ENCODE assay signal across 12 cellular contexts in the genomic region with DNA sequence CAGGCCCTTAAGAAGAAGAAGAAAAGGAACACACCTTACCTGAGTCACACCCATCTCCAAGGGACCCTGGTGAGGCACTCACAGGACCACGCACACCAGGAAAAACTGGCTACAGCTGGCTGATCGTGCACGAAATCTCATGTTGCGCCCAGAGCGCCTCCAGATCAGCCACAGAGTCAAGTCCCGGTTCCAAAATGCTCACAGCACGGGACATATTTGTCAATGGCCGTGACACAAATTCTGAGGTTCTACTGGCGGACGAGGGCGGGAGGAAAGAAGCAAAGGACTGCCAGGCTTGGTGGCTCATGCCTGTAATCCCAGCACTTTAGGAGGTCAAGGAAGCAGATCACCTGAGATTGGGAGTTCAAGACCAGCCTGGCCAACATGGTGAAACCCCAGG. TPM values are rescaled to one million over a fixed set of nuclear protein-coding genes. Genes with fewer than 3 reads are reported as not detected.
DNase-seq lines count a peak whose midpoint lies in the region; ATAC-seq and TF ChIP-seq lines count a peak whose summit lies in the region.
"Had no signal": no experiment of that assay in that cellular context is flagged by ENCODE, and none has a peak within 500 bp of the region (broad histone marks: within the 10 kb centered on the region; RNA-seq: fewer than 3 reads in every experiment).

No MANE protein-coding gene starts in this region.

- H3K4me3 Mint-ChIP-seq in activated CD4-positive, alpha-beta T cell treated with anti-CD3 and anti-CD28 coated beads for 36 hours, result peak overlapping the region; percentile 71
- peak overlapping the region; percentile 76 for H3K4me3 Mint-ChIP-seq in endothelial cell (ENCODE audit: unreplicated experiment)

- H3K27me3 ChIP-seq in Peyer's patch, result no peaks in the 10 kb centered on the region
- H3K27me3 ChIP-seq: right atrium auricular region had no signal

- no peak for DNase-seq in activated CD4-positive, alpha-beta T cell treated with anti-CD3 and anti-CD28 coated beads for 36 hours
- no peak for DNase-seq in activated CD4-positive, alpha-beta T cell treated with anti-CD3 and anti-CD28 coated beads, Interleukin-2, amount 50 U/mL, for 48 hours
- no peak for DNase-seq in Peyer's patch
- no peak for DNase-seq in endothelial cell (ENCODE audit: low spot score)
- DNase-seq in NCI-H187 treated with DMSO at 0.1 percent for 48 hours (lab: John Stamatoyannopoulos, UW), result no peak
- DNase-seq: NCI-H1694 treated with DMSO at 0.1 percent for 48 hours, T1000 had no signal

- no peak overlapping the region for H3K4me3 ChIP-seq in Peyer's patch
- H3K4me3 ChIP-seq in skin epidermis, result no peak overlapping the region
- H3K4me3 ChIP-seq: right atrium auricular region had no signal

- intact Hi-C loops in activated CD4-positive, alpha-beta T cell treated with anti-CD3 and anti-CD28 coated beads for 36 hours (cut with DNase I, micrococcal nuclease), result loop anchor here (1.0 kb wide), 2 partner anchors 10 to 21 kb away; a partner anchor contains a TSS

- peak overlapping the region; percentile 89 for H3K27ac Mint-ChIP-seq in activated CD4-positive, alpha-beta T cell treated with anti-CD3 and anti-CD28 coated beads for 36 hours
- H3K27ac Mint-ChIP-seq in endothelial cell (ENCODE audit: unreplicated experiment), result peak overlapping the region; percentile 48

- peak overlapping the region in 3 of 4 donors; percentile 69 to 79 (median 72) for H3K27ac ChIP-seq in Peyer's patch
- H3K27ac ChIP-seq in skin epidermis, result peak overlapping the region in 20 of 21 experiments; percentile 13 to 92 (median 81)

- TF ChIP-seq POLR2A in Peyer's patch (IDR thresholded peaks at IDR 0.05), result no peak
- no peak for TF ChIP-seq POLR2A in GM18505 (IDR thresholded peaks at IDR 0.05; ENCODE audit: borderline replicate concordance, extremely low read depth, insufficient read depth, insufficient read length)

- no peak for TF ChIP-seq CTCF in Peyer's patch (IDR thresholded peaks at IDR 0.05)
- TF ChIP-seq CTCF in endothelial cell (IDR thresholded peaks at IDR 0.05; ENCODE audit: unreplicated experiment), result no peak

- POLR2A ChIA-PET in activated CD4-positive, alpha-beta T cell treated with anti-CD3 and anti-CD28 coated beads for 36 hours (lab: Charles Lee), result no interaction called here

- H3K27me3 Mint-ChIP-seq in activated CD4-positive, alpha-beta T cell treated with anti-CD3 and anti-CD28 coated beads for 36 hours, result no peaks in the 10 kb centered on the region
- H3K27me3 Mint-ChIP-seq in endothelial cell (ENCODE audit: unreplicated experiment), result peaks cover 12% of the 10 kb centered on the region
- H3K27me3 Mint-ChIP-seq: dendritic cell treated with granulocyte-macrophage colony-stimulating factor and Interleukin-4, amounts not matched to agents 40 ng/mL and 50 ng/mL, for 4 days had no signal

- H3K4me1 Mint-ChIP-seq in activated CD4-positive, alpha-beta T cell treated with anti-CD3 and anti-CD28 coated beads for 36 hours, result peaks cover 68% of the 10 kb centered on the region
- H3K4me1 Mint-ChIP-seq in endothelial cell (ENCODE audit: unreplicated experiment), result peaks cover 33% of the 10 kb centered on the region

- peaks cover 6% of the 10 kb centered on the region for H3K36me3 Mint-ChIP-seq in activated CD4-positive, alpha-beta T cell treated with anti-CD3 and anti-CD28 coated beads for 36 hours (ENCODE audit: low read depth)
- H3K36me3 Mint-ChIP-seq in endothelial cell (ENCODE audit: low read depth, unreplicated experiment), result peaks cover 12% of the 10 kb centered on the region

- peaks cover 0 to 5% (median 0%) of the 10 kb centered on the region in 3 donors for H3K36me3 ChIP-seq in Peyer's patch
- H3K36me3 ChIP-seq: right atrium auricular region had no signal

- H3K4me1 ChIP-seq in Peyer's patch, result peaks cover 12 to 65% (median 42%) of the 10 kb centered on the region in 4 donors

- no peaks in the 10 kb centered on the region for H3K9me3 ChIP-seq in Peyer's patch
- H3K9me3 ChIP-seq: right atrium auricular region had no signal

- no peaks in the 10 kb centered on the region for H3K9me3 Mint-ChIP-seq in activated CD4-positive, alpha-beta T cell treated with anti-CD3 and anti-CD28 coated beads for 36 hours (ENCODE audit: low read depth)
- H3K9me3 Mint-ChIP-seq in endothelial cell (ENCODE audit: unreplicated experiment), result no peaks in the 10 kb centered on the region
- H3K9me3 Mint-ChIP-seq: dendritic cell treated with granulocyte-macrophage colony-stimulating factor and Interleukin-4, amounts not matched to agents 40 ng/mL and 50 ng/mL, for 4 days had no signal

- CTCF ChIA-PET in activated CD4-positive, alpha-beta T cell treated with anti-CD3 and anti-CD28 coated beads for 36 hours (lab: Charles Lee), result interaction anchor here (0.7 to 2.1 kb wide), 3 partner anchors 9 to 413 kb away, joined by 3 to 13 read pairs (median 3); a partner anchor contains a TSS

- ATAC-seq in activated CD4-positive, alpha-beta T cell treated with anti-CD3 and anti-CD28 coated beads for 36 hours, result no peak
- ATAC-seq in HG03520 (IDR thresholded peaks at IDR 0.05; ENCODE audit: unreplicated experiment), result no peak
- ATAC-seq in GM18505 (IDR thresholded peaks at IDR 0.05; ENCODE audit: unreplicated experiment), result no peak

RNA-seq across cellular contexts. Expression of a gene that starts 21.5 kb away (rescaled TPM):
- total RNA-seq in activated CD4-positive, alpha-beta T cell treated with anti-CD3 and anti-CD28 coated beads for 36 hours, result 10 to 100 TPM; 42.0 to 46.8 TPM
- 100 to 1,000 TPM in 1 of 4 donors, 10 to 100 TPM in 3; 69.3 to 102 (median 73.9) TPM for total RNA-seq in Peyer's patch
- 128 TPM for total RNA-seq in endothelial cell (ENCODE audit: unreplicated experiment)

RNA-seq across cellular contexts. Expression of a gene that starts 23.6 kb away (rescaled TPM):
- total RNA-seq in activated CD4-positive, alpha-beta T cell treated with anti-CD3 and anti-CD28 coated beads for 36 hours, result 10 to 100 TPM; 77.0 to 78.9 TPM
- total RNA-seq in Peyer's patch (10 to 100 TPM in 3 of 4 donors, 1 to 10 TPM in 1; 7.5 to 66.8 (median 14.4) TPM), endothelial cell (ENCODE audit: unreplicated experiment) (29.8 TPM)

RNA-seq across cellular contexts. Expression of a gene that starts 35.5 kb away (rescaled TPM):
- 10 to 100 TPM; 12.6 to 18.0 TPM for total RNA-seq in activated CD4-positive, alpha-beta T cell treated with anti-CD3 and anti-CD28 coated beads for 36 hours
- total RNA-seq in Peyer's patch, result 10 to 100 TPM in 3 of 4 donors, 1 to 10 TPM in 1; 8.3 to 26.1 (median 20.8) TPM
- 18.3 TPM for total RNA-seq in endothelial cell (ENCODE audit: unreplicated experiment)

RNA-seq across cellular contexts. Expression of a gene that starts 40.3 kb away (rescaled TPM):
- 10 to 100 TPM; 11.0 to 11.5 TPM for total RNA-seq in activated CD4-positive, alpha-beta T cell treated with anti-CD3 and anti-CD28 coated beads for 36 hours
- total RNA-seq in Peyer's patch (100 to 1,000 TPM in 3 of 4 donors, 10 to 100 TPM in 1; 90.8 to 227 (median 134) TPM), endothelial cell (ENCODE audit: unreplicated experiment) (66.2 TPM)
